1 cellular context compared by ENCODE assay signal in the genomic region with DNA sequence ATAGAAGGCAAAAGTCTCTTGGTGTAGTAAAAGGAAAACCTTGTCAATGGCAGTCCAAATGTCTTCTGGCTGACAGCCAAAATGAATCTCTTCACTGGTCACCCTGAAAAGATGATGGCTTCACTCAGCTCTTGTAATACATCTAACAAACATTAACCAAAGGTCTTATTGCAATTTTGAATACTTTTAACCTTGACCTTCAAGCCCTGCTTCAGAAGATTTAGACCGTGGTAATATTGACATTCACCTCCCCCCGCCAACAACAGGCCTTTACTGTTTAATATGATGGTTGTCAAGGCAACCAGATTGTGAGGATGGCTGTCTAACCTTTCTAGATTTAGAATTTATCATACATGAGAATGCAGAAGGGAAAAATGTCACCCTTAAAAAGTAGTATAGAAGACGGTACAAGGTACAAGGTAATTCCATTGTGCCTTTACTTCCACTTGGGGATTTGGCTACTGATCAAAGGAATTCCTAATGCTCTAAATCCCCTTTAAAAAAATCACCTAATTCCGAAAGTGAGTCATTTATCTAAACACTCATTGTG.
TF ChIP-seq lines count a peak whose summit lies in the region.

No MANE protein-coding gene starts in this region.

TF ChIP-seq in HepG2, 621 proteins besides CTCF, POLR2A, EP300 and RAD21 (continued from another document and continues in another):
- TF ChIP-seq, protein P1, sequence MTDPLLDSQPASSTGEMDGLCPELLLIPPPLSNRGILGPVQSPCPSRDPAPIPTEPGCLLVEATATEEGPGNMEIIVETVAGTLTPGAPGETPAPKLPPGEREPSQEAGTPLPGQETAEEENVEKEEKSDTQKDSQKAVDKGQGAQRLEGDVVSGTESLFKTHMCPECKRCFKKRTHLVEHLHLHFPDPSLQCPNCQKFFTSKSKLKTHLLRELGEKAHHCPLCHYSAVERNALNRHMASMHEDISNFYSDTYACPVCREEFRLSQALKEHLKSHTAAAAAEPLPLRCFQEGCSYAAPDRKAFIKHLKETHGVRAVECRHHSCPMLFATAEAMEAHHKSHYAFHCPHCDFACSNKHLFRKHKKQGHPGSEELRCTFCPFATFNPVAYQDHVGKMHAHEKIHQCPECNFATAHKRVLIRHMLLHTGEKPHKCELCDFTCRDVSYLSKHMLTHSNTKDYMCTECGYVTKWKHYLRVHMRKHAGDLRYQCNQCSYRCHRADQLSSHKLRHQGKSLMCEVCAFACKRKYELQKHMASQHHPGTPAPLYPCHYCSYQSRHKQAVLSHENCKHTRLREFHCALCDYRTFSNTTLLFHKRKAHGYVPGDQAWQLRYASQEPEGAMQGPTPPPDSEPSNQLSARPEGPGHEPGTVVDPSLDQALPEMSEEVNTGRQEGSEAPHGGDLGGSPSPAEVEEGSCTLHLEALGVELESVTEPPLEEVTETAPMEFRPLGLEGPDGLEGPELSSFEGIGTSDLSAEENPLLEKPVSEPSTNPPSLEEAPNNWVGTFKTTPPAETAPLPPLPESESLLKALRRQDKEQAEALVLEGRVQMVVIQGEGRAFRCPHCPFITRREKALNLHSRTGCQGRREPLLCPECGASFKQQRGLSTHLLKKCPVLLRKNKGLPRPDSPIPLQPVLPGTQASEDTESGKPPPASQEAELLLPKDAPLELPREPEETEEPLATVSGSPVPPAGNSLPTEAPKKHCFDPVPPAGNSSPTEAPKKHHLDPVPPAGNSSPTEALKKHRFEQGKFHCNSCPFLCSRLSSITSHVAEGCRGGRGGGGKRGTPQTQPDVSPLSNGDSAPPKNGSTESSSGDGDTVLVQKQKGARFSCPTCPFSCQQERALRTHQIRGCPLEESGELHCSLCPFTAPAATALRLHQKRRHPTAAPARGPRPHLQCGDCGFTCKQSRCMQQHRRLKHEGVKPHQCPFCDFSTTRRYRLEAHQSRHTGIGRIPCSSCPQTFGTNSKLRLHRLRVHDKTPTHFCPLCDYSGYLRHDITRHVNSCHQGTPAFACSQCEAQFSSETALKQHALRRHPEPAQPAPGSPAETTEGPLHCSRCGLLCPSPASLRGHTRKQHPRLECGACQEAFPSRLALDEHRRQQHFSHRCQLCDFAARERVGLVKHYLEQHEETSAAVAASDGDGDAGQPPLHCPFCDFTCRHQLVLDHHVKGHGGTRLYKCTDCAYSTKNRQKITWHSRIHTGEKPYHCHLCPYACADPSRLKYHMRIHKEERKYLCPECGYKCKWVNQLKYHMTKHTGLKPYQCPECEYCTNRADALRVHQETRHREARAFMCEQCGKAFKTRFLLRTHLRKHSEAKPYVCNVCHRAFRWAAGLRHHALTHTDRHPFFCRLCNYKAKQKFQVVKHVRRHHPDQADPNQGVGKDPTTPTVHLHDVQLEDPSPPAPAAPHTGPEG (CRISPR knock-in tag; IDR thresholded peaks at IDR 0.05), result no peak
- TF ChIP-seq SYNCRIP (IDR thresholded peaks at IDR 0.05; ENCODE audit: insufficient read depth, low read depth, low read length), result no peak
- TF ChIP-seq CREB1 (IDR thresholded peaks at IDR 0.05), result no peak
- peak; percentile 46; the same call in 1 of the 2 replicates for TF ChIP-seq CREB1 (CRISPR knock-in tag; IDR thresholded peaks at IDR 0.05)
- TF ChIP-seq HMGA1 (CRISPR knock-in tag; conservative IDR thresholded peaks at IDR 0.05), result no peak
- TF ChIP-seq IRX3 (CRISPR knock-in tag; IDR thresholded peaks at IDR 0.05; ENCODE audit: borderline replicate concordance, low read depth), result no peak
- no peak for TF ChIP-seq ZNF354B (CRISPR knock-in tag; IDR thresholded peaks at IDR 0.05)
- TF ChIP-seq, protein P2, sequence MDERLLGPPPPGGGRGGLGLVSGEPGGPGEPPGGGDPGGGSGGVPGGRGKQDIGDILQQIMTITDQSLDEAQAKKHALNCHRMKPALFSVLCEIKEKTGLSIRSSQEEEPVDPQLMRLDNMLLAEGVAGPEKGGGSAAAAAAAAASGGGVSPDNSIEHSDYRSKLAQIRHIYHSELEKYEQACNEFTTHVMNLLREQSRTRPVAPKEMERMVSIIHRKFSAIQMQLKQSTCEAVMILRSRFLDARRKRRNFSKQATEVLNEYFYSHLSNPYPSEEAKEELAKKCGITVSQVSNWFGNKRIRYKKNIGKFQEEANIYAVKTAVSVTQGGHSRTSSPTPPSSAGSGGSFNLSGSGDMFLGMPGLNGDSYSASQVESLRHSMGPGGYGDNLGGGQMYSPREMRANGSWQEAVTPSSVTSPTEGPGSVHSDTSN (CRISPR knock-in tag; IDR thresholded peaks at IDR 0.05), result no peak
- peak; percentile 90; the same call in 1 of the 2 replicates for TF ChIP-seq RCOR2 (CRISPR knock-in tag; IDR thresholded peaks at IDR 0.05)
- TF ChIP-seq, protein P3, sequence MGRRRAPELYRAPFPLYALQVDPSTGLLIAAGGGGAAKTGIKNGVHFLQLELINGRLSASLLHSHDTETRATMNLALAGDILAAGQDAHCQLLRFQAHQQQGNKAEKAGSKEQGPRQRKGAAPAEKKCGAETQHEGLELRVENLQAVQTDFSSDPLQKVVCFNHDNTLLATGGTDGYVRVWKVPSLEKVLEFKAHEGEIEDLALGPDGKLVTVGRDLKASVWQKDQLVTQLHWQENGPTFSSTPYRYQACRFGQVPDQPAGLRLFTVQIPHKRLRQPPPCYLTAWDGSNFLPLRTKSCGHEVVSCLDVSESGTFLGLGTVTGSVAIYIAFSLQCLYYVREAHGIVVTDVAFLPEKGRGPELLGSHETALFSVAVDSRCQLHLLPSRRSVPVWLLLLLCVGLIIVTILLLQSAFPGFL (CRISPR knock-in tag; IDR thresholded peaks at IDR 0.05), result no peak
- no peak for TF ChIP-seq ZNF780A (CRISPR knock-in tag; IDR thresholded peaks at IDR 0.05)
- TF ChIP-seq U2AF1 (optimal IDR thresholded peaks at IDR 0.05; ENCODE audit: low read depth, low read length), result no peak
- TF ChIP-seq, protein P4, sequence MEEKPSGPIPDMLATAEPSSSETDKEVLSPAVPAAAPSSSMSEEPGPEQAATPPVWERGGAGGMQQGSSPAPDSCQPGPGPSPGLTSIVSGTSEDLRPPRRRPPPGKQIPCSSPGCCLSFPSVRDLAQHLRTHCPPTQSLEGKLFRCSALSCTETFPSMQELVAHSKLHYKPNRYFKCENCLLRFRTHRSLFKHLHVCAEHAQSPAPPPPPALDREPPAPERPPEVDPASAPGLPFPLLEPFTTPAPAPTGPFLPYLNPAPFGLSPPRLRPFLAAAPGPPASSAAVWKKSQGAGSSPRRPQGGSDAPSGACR (CRISPR knock-in tag; IDR thresholded peaks at IDR 0.05), result no peak
- TF ChIP-seq, protein P5, sequence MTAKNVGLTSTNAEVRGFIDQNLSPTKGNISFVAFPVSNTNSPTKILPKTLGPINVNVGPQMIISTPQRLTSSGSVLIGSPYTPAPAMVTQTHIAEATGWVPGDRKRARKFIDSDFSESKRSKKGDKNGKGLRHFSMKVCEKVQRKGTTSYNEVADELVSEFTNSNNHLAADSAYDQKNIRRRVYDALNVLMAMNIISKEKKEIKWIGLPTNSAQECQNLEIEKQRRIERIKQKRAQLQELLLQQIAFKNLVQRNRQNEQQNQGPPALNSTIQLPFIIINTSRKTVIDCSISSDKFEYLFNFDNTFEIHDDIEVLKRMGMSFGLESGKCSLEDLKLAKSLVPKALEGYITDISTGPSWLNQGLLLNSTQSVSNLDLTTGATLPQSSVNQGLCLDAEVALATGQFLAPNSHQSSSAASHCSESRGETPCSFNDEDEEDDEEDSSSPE (CRISPR knock-in tag; IDR thresholded peaks at IDR 0.05), result 0 out of 2 replicates have a peak, but pooled peaks have one; percentile 0
- TF ChIP-seq MYC (CRISPR knock-in tag; IDR thresholded peaks at IDR 0.05; ENCODE audit: borderline replicate concordance), result no peak
- no peak for TF ChIP-seq ZBTB8A (CRISPR knock-in tag; IDR thresholded peaks at IDR 0.05; ENCODE audit: borderline replicate concordance, low read depth)
- 0 out of 4 replicates have a peak, but pooled peaks of 1 of the 2 experiments have one; percentile 31 for TF ChIP-seq KLF16 (CRISPR knock-in tag; IDR thresholded peaks at IDR 0.05)
- TF ChIP-seq KDM5A (IDR thresholded peaks at IDR 0.05; ENCODE audit: borderline replicate concordance, low read length), result no peak; the same call in 1 of the 2 replicates
- TF ChIP-seq, protein P6, sequence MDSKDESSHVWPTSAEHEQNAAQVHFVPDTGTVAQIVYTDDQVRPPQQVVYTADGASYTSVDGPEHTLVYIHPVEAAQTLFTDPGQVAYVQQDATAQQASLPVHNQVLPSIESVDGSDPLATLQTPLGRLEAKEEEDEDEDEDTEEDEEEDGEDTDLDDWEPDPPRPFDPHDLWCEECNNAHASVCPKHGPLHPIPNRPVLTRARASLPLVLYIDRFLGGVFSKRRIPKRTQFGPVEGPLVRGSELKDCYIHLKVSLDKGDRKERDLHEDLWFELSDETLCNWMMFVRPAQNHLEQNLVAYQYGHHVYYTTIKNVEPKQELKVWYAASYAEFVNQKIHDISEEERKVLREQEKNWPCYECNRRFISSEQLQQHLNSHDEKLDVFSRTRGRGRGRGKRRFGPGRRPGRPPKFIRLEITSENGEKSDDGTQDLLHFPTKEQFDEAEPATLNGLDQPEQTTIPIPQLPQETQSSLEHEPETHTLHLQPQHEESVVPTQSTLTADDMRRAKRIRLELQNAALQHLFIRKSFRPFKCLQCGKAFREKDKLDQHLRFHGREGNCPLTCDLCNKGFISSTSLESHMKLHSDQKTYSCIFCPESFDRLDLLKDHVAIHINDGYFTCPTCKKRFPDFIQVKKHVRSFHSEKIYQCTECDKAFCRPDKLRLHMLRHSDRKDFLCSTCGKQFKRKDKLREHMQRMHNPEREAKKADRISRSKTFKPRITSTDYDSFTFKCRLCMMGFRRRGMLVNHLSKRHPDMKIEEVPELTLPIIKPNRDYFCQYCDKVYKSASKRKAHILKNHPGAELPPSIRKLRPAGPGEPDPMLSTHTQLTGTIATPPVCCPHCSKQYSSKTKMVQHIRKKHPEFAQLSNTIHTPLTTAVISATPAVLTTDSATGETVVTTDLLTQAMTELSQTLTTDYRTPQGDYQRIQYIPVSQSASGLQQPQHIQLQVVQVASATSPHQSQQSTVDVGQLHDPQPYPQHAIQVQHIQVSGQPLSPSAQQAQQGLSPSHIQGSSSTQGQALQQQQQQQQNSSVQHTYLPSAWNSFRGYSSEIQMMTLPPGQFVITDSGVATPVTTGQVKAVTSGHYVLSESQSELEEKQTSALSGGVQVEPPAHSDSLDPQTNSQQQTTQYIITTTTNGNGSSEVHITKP (CRISPR knock-in tag; IDR thresholded peaks at IDR 0.05; ENCODE audit: low read depth), result 0 out of 2 replicates have a peak, but pooled peaks have one; percentile 32
- TF ChIP-seq HMG20A (CRISPR knock-in tag; IDR thresholded peaks at IDR 0.05; ENCODE audit: borderline replicate concordance), result peak; percentile 93
- TF ChIP-seq ZBTB42 (CRISPR knock-in tag; IDR thresholded peaks at IDR 0.05), result no peak
- TF ChIP-seq RFXAP (CRISPR knock-in tag; IDR thresholded peaks at IDR 0.05; ENCODE audit: borderline replicate concordance), result no peak
- no peak for TF ChIP-seq ZNF20 (CRISPR knock-in tag; IDR thresholded peaks at IDR 0.05)
- TF ChIP-seq, protein P7, sequence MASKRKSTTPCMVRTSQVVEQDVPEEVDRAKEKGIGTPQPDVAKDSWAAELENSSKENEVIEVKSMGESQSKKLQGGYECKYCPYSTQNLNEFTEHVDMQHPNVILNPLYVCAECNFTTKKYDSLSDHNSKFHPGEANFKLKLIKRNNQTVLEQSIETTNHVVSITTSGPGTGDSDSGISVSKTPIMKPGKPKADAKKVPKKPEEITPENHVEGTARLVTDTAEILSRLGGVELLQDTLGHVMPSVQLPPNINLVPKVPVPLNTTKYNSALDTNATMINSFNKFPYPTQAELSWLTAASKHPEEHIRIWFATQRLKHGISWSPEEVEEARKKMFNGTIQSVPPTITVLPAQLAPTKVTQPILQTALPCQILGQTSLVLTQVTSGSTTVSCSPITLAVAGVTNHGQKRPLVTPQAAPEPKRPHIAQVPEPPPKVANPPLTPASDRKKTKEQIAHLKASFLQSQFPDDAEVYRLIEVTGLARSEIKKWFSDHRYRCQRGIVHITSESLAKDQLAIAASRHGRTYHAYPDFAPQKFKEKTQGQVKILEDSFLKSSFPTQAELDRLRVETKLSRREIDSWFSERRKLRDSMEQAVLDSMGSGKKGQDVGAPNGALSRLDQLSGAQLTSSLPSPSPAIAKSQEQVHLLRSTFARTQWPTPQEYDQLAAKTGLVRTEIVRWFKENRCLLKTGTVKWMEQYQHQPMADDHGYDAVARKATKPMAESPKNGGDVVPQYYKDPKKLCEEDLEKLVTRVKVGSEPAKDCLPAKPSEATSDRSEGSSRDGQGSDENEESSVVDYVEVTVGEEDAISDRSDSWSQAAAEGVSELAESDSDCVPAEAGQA (IDR thresholded peaks at IDR 0.05; ENCODE audit: low read depth), result no peak
- TF ChIP-seq, protein P7 (CRISPR knock-in tag; IDR thresholded peaks at IDR 0.05; ENCODE audit: borderline replicate concordance), result no peak
